Comparison of ENCODE assay signal across 14 cellular contexts in genomic region chr17:44965491-44966234, GRCh38. TPM values are rescaled to one million over a fixed set of nuclear protein-coding genes. Genes with fewer than 3 reads are reported as not detected.
DNase-seq lines count a peak whose midpoint lies in the region; ATAC-seq, FAIRE-seq and TF ChIP-seq lines count a peak whose summit lies in the region.
"Had no signal": no experiment of that assay in that cellular context is flagged by ENCODE, and none has a peak within 500 bp of the region (broad histone marks: within the 10 kb centered on the region; RNA-seq: fewer than 3 reads in every experiment).

No MANE protein-coding gene starts in this region.

- peaks cover 25% of the 10 kb centered on the region for H3K4me1 Mint-ChIP-seq in GM23338

- H3F3A ChIP-seq in GM23338 (replicated peaks; ENCODE audit: low read depth), result peaks cover 18% of the 10 kb centered on the region

- H3K4me3 ChIP-seq in GM23338 (no peak overlapping the region), left lung (no peak overlapping the region), kidney (ENCODE audit: low read length in 2 of 2) (no peak overlapping the region)
- H3K4me3 ChIP-seq in effector memory CD4-positive, alpha-beta T cell (ENCODE audit: insufficient read depth, low read depth, low read length, poor library complexity, severe bottlenecking), result no peak overlapping the region
- H3K4me3 ChIP-seq: thyroid gland had no signal

- peak overlapping the region; percentile 21; the same call in 1 of the 3 replicates for H3K4me3 Mint-ChIP-seq in GM23338

- H3K9ac ChIP-seq in kidney (ENCODE audit: low read length in 2 of 2), result no peak overlapping the region

- intact Hi-C loops in left lung (cut with DNase I) (no loop called here), kidney (cut with DNase I) (no loop called here)

- H3K36me3 Mint-ChIP-seq in GM23338 (ENCODE audit: low read depth), result no peaks in the 10 kb centered on the region; the same call in 2 of the 3 replicates

- peak overlapping the region; percentile 75; the same call in 1 of the 2 replicates for H3K4me2 ChIP-seq in GM23338

- H3K9me3 ChIP-seq in left lung (no peaks in the 10 kb centered on the region), kidney (ENCODE audit: control insufficient read depth in 1 of 2, low read length in 2 of 2) (no peaks in the 10 kb centered on the region)
- H3K9me3 ChIP-seq in effector memory CD4-positive, alpha-beta T cell (ENCODE audit: control insufficient read depth, low read length), result no peaks in the 10 kb centered on the region
- H3K9me3 ChIP-seq: thyroid gland had no signal

- H3K9me3 Mint-ChIP-seq in GM23338, result no peaks in the 10 kb centered on the region; the same call in 2 of the 3 replicates

- H3K79me2 ChIP-seq in GM23338 (replicated peaks; ENCODE audit: insufficient read depth), result no peaks in the 10 kb centered on the region

- DNase-seq in AML-193 (lab: John Stamatoyannopoulos, UW) (peak; percentile 85 to 90), GM23338 (ENCODE audit: low spot score) (no peak), SIG-M5 (lab: John Stamatoyannopoulos, UW) (peak; percentile 54), germinal center (ENCODE audit: low spot score) (peak; percentile 54), left lung (no peak), kidney (no peak)
- no peak for DNase-seq in effector memory CD4-positive, alpha-beta T cell
- DNase-seq: activated gamma-delta T cell, H7, NCI-H226, thyroid gland had no signal

- H3K27me3 ChIP-seq in GM23338 (ENCODE audit: insufficient read depth) (peaks cover 75% of the 10 kb centered on the region), left lung (peaks cover 52 to 87% of the 10 kb centered on the region in 2 donors)
- H3K27me3 ChIP-seq in effector memory CD4-positive, alpha-beta T cell (replicated peaks; ENCODE audit: control insufficient read depth, insufficient read depth, low read length, poor library complexity, severe bottlenecking), result peaks cover 46% of the 10 kb centered on the region

- FAIRE-seq in kidney (lab: Jason Lieb, UNC), result no peak

- H3K36me3 ChIP-seq in GM23338 (ENCODE audit: insufficient read depth) (no peaks in the 10 kb centered on the region), left lung (no peaks in the 10 kb centered on the region), kidney (ENCODE audit: control insufficient read depth in 1 of 2, insufficient read depth in 2 of 2, low read length in 2 of 2) (no peaks in the 10 kb centered on the region)
- no peaks in the 10 kb centered on the region for H3K36me3 ChIP-seq in effector memory CD4-positive, alpha-beta T cell (ENCODE audit: control insufficient read depth, insufficient read depth, low read length)
- H3K36me3 ChIP-seq: thyroid gland had no signal

- TF ChIP-seq CTCF in GM23338 (conservative IDR thresholded peaks at IDR 0.05; ENCODE audit: low read depth in 2 of 2) (no peak), left lung (IDR thresholded peaks at IDR 0.05) (no peak), kidney (IDR thresholded peaks at IDR 0.05; ENCODE audit: borderline replicate concordance, extremely low read depth, insufficient read depth) (no peak)

- ATAC-seq in GM23338, result no peak
- ATAC-seq in left lung, result no peak
- no peak for ATAC-seq in GM19395 (IDR thresholded peaks at IDR 0.05; ENCODE audit: unreplicated experiment)

- H3K27ac ChIP-seq in GM23338 (ENCODE audit: low read depth), result no peak overlapping the region
- no peak overlapping the region for H3K27ac ChIP-seq in left lung
- no peak overlapping the region for H3K27ac ChIP-seq in effector memory CD4-positive, alpha-beta T cell (ENCODE audit: insufficient read depth, low read length, poor library complexity, severe bottlenecking)
- no peak overlapping the region for H3K27ac ChIP-seq in kidney (ENCODE audit: low read depth in 2 of 2, low read length in 2 of 2)
- H3K27ac ChIP-seq: thyroid gland, VCaP had no signal

- no peaks in the 10 kb centered on the region for H4K20me1 ChIP-seq in GM23338 (replicated peaks; ENCODE audit: insufficient read depth)

- no peak overlapping the region for H3K27ac Mint-ChIP-seq in GM23338

- H3K4me1 ChIP-seq in GM23338 (ENCODE audit: insufficient read depth), result peaks cover 21% of the 10 kb centered on the region
- H3K4me1 ChIP-seq in left lung, result peaks cover 18 to 40% of the 10 kb centered on the region in 2 donors
- H3K4me1 ChIP-seq in effector memory CD4-positive, alpha-beta T cell (ENCODE audit: control insufficient read depth, insufficient read depth, low read length, poor library complexity, severe bottlenecking), result peaks cover 34% of the 10 kb centered on the region
- H3K4me1 ChIP-seq in kidney (ENCODE audit: control insufficient read depth in 1 of 2, insufficient read depth in 1 of 2, low read depth in 1 of 2, low read length in 2 of 2), result peaks cover 0 to 8% of the 10 kb centered on the region in 2 donors

- H3K27me3 Mint-ChIP-seq in GM23338 (ENCODE audit: insufficient read depth, low read depth, poor library complexity), result peaks cover 56% of the 10 kb centered on the region

- no peaks in the 10 kb centered on the region for H3K9me2 ChIP-seq in GM23338 (ENCODE audit: insufficient read depth)

- H2AFZ ChIP-seq in GM23338, result no peak overlapping the region

TF ChIP-seq in GM23338, 12 proteins besides CTCF, POLR2A, EP300 and RAD21 (continues in another document):
- TF ChIP-seq ZNF331 (CRISPR knock-in tag; IDR thresholded peaks at IDR 0.05; ENCODE audit: low read depth) (no peak), EZH2phosphoT487 (IDR thresholded peaks at IDR 0.05; ENCODE audit: unreplicated experiment) (no peak), ZNF462 (CRISPR knock-in tag; IDR thresholded peaks at IDR 0.05) (no peak)

RNA-seq across cellular contexts. Expression of gene C1QL1, which starts 2.4 kb away (rescaled TPM):
- total RNA-seq in GM23338 (2014; rRNA removed; shearing (Covaris generic)), result 4.9 and 14.4 TPM in 2 replicates
- polyA plus RNA-seq in GM23338 (2016; fragmentation: Nextera tagmentation; extraction: Ambion mirVana) (4.3 and 6.8 TPM in 2 replicates), kidney (ENCODE audit: insufficient read depth, low read depth, low replicate concordance) (25.4 TPM)
- total RNA-seq in left lung (under 1 TPM in 1 of 2 donors, not detected in 1; 0.70 TPM), kidney (0.76 TPM)

RNA-seq across cellular contexts. Expression of gene KIF18B, which starts 18.1 kb away (rescaled TPM):
- total RNA-seq in GM23338 (2014; rRNA removed; shearing (Covaris generic)), result 27.1 and 28.4 TPM in 2 replicates
- 13.5 and 14.1 TPM in 2 replicates for polyA plus RNA-seq in GM23338 (2016; fragmentation: Nextera tagmentation; extraction: Ambion mirVana)
- total RNA-seq in left lung, result 1 to 10 TPM; 2.9 to 6.0 TPM
- 0.44 TPM for total RNA-seq in kidney
- not detected for polyA plus RNA-seq in kidney (ENCODE audit: insufficient read depth, low read depth, low replicate concordance)

RNA-seq across cellular contexts. Expression of gene GFAP, which starts 50.4 kb away (rescaled TPM):
- total RNA-seq in GM23338 (2014; rRNA removed; shearing (Covaris generic)), result 4.0 and 5.1 TPM in 2 replicates
- 0.15 and 0.73 TPM in 2 replicates for polyA plus RNA-seq in GM23338 (2016; fragmentation: Nextera tagmentation; extraction: Ambion mirVana)
- total RNA-seq in left lung, result under 1 TPM in 1 of 2 donors, not detected in 1; 0.15 TPM
- 1.4 TPM for total RNA-seq in kidney
- polyA plus RNA-seq in kidney (ENCODE audit: insufficient read depth, low read depth, low replicate concordance), result 2.3 TPM
- total RNA-seq: SK-MEL-5 had no signal

Comparison
In these comparisons a context has a peak if more than half of its experiments do, and no peak if none do; other contexts are left out.
1. DNase-seq: peak in AML-193 (2 of 2), SIG-M5 (single experiment) and germinal center (single experiment); none in GM23338 (single experiment), left lung (0 of 2), effector memory CD4-positive, alpha-beta T cell (0 of 3) and kidney (single experiment).